ENCODE assay signal across 11 cellular contexts in the genomic region with DNA sequence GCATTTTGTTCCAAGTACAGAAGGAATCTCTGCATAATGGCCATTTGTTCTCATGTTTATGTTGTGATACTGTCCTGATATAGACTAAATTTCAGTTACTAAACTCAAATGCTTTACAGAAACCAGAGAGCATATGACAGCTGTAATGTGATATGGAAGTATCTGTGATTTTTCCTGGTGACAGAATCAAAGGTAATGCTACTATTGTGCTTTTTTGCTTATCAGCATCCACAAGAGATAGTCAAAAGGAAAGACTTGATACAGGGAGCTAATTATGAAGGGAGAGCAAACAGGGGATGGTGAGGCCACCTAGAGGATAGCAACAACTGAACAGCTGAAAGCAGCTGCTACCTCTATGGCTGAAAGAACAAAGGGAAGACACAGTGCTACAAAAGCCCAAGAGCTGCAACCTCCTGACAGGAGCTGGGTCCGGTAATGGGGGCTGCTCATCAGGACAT.
DNase-seq lines count a peak whose midpoint lies in the region; ATAC-seq and TF ChIP-seq lines count a peak whose summit lies in the region.
"Had no signal": no experiment of that assay in that cellular context is flagged by ENCODE, and none has a peak within 500 bp of the region (broad histone marks: within the 10 kb centered on the region; RNA-seq: fewer than 3 reads in every experiment).

No MANE protein-coding gene starts in this region.

- ATAC-seq in stimulated activated effector memory CD8-positive, alpha-beta T cell treated with anti-CD3 and anti-CD28 coated beads, Interleukin-12 subunit alpha, Interleukin-12 subunit beta, amount 100 ng/mL, for 72 hours: peak; percentile 40
- ATAC-seq: natural killer cell had no signal

- DNase-seq in NCI-H1417 (lab: John Stamatoyannopoulos, UW) (peak in 2 of 3 experiments; percentile 31 to 42), NCI-H1417 treated with DMSO at 0.1 percent for 48 hours (lab: John Stamatoyannopoulos, UW) (no peak), NCI-H146 treated with DMSO at 0.1 percent for 48 hours (lab: John Stamatoyannopoulos, UW; ENCODE audit: unreplicated experiment) (peak; percentile 12), epithelial cell of proximal tubule (ENCODE audit: low read depth) (no peak), NCI-H2107 (lab: John Stamatoyannopoulos, UW) (no peak), MV-4-11 (lab: John Stamatoyannopoulos, UW) (no peak), hepatic stellate cell (ENCODE audit: low spot score) (no peak)
- no peak for DNase-seq in stimulated activated effector memory CD8-positive, alpha-beta T cell treated with anti-CD3 and anti-CD28 coated beads, Interleukin-12 subunit alpha, Interleukin-12 subunit beta, amount 100 ng/mL, for 72 hours (ENCODE audit: low spot score in 2 of 2)
- DNase-seq: natural killer cell, NCI-H1436 had no signal

- H3K4me3 ChIP-seq in epithelial cell of proximal tubule (ENCODE audit: low read depth, low read length): no peak overlapping the region
- H3K4me3 ChIP-seq: BLaER1 had no signal

- no peak overlapping the region for H3K27ac Mint-ChIP-seq in stimulated activated effector memory CD8-positive, alpha-beta T cell treated with anti-CD3 and anti-CD28 coated beads, Interleukin-12 subunit alpha, Interleukin-12 subunit beta, amount 100 ng/mL, for 72 hours
- H3K27ac Mint-ChIP-seq: natural killer cell had no signal

- no peaks in the 10 kb centered on the region for H3K36me3 Mint-ChIP-seq in stimulated activated effector memory CD8-positive, alpha-beta T cell treated with anti-CD3 and anti-CD28 coated beads, Interleukin-12 subunit alpha, Interleukin-12 subunit beta, amount 100 ng/mL, for 72 hours
- H3K36me3 Mint-ChIP-seq: natural killer cell had no signal

- H3K4me1 Mint-ChIP-seq in stimulated activated effector memory CD8-positive, alpha-beta T cell treated with anti-CD3 and anti-CD28 coated beads, Interleukin-12 subunit alpha, Interleukin-12 subunit beta, amount 100 ng/mL, for 72 hours: no peaks in the 10 kb centered on the region
- H3K4me1 Mint-ChIP-seq: natural killer cell had no signal

- peak; percentile 53 for TF ChIP-seq CTCF in epithelial cell of proximal tubule (conservative IDR thresholded peaks at IDR 0.05; ENCODE audit: low read depth, low read length)

- no peaks in the 10 kb centered on the region for H3K9me3 Mint-ChIP-seq in stimulated activated effector memory CD8-positive, alpha-beta T cell treated with anti-CD3 and anti-CD28 coated beads, Interleukin-12 subunit alpha, Interleukin-12 subunit beta, amount 100 ng/mL, for 72 hours

- H3K4me3 Mint-ChIP-seq in stimulated activated effector memory CD8-positive, alpha-beta T cell treated with anti-CD3 and anti-CD28 coated beads, Interleukin-12 subunit alpha, Interleukin-12 subunit beta, amount 100 ng/mL, for 72 hours: no peak overlapping the region
- H3K4me3 Mint-ChIP-seq: natural killer cell had no signal

Comparison
In these comparisons a context has a peak if more than half of its experiments do, and no peak if none do; other contexts are left out.
1. DNase-seq: peak in NCI-H1417 (2 of 3) and NCI-H146 treated with DMSO at 0.1 percent for 48 hours (single experiment); none in NCI-H1417 treated with DMSO at 0.1 percent for 48 hours (single experiment), epithelial cell of proximal tubule (single experiment), stimulated activated effector memory CD8-positive, alpha-beta T cell treated with anti-CD3 and anti-CD28 coated beads, Interleukin-12 subunit alpha, Interleukin-12 subunit beta, amount 100 ng/mL, for 72 hours (0 of 2), NCI-H2107 (single experiment), MV-4-11 (single experiment) and hepatic stellate cell (single experiment).